ENCODE assay signal across 15 cellular contexts in genomic region chr22:37137903-37138665, GRCh38. TPM values are rescaled to one million over a fixed set of nuclear protein-coding genes. Genes with fewer than 3 reads are reported as not detected.
A peak's percentile ranks its signal among the peaks of the same experiment; 100 is the strongest.
DNase-seq lines count a peak whose midpoint lies in the region; ATAC-seq, FAIRE-seq and TF ChIP-seq lines count a peak whose summit lies in the region.
"Had no signal": no experiment of that assay in that cellular context is flagged by ENCODE, and none has a peak within 500 bp of the region (broad histone marks: within the 10 kb centered on the region; RNA-seq: fewer than 3 reads in every experiment).

No MANE protein-coding gene starts in this region.

- no peak for ATAC-seq in naive thymus-derived CD4-positive, alpha-beta T cell
- no peak for ATAC-seq in HG02970 (IDR thresholded peaks at IDR 0.05; ENCODE audit: low FRiP score, unreplicated experiment)

- intact Hi-C loops in CD4-positive, alpha-beta memory T cell (cut with micrococcal nuclease): no loop called here
- intact Hi-C loops in activated naive CD4-positive, alpha-beta T cell treated with anti-CD3 and anti-CD28 coated beads for 36 hours (cut with micrococcal nuclease): loop anchor here (1.0 kb wide), 3 partner anchors 10 to 24 kb away; no protein-coding TSS in a partner anchor
- intact Hi-C loops in naive thymus-derived CD4-positive, alpha-beta T cell (cut with micrococcal nuclease): no loop called here

- POLR2A ChIA-PET in CD4-positive, alpha-beta memory T cell (lab: Charles Lee; ENCODE audit: partially characterized antibody): interaction anchor here (0.6 to 7.8 kb wide), 4 partner anchors 9 to 25 kb away, joined by 3 to 58 read pairs (median 8); partner anchors contain the start of gene IL2RB
- POLR2A ChIA-PET in naive thymus-derived CD4-positive, alpha-beta T cell (lab: Charles Lee): no interaction called here

- H3K36me3 Mint-ChIP-seq in CD4-positive, alpha-beta memory T cell: peaks cover 44 to 75% of the 10 kb centered on the region in 2 donors
- peaks cover 62% of the 10 kb centered on the region for H3K36me3 Mint-ChIP-seq in activated naive CD4-positive, alpha-beta T cell treated with anti-CD3 and anti-CD28 coated beads for 36 hours (ENCODE audit: low read depth)
- H3K36me3 Mint-ChIP-seq in naive thymus-derived CD4-positive, alpha-beta T cell: peaks cover 13 to 50% (median 23%) of the 10 kb centered on the region in 5 donors

- peaks cover 93% of the 10 kb centered on the region for H3K36me3 ChIP-seq in CD4-positive, alpha-beta memory T cell (ENCODE audit: insufficient read depth, low read length)
- H3K36me3 ChIP-seq in naive thymus-derived CD4-positive, alpha-beta T cell (ENCODE audit: control insufficient read depth in 2 of 3, insufficient read depth in 3 of 3, low read length in 3 of 3): peaks cover 21 to 92% (median 57%) of the 10 kb centered on the region in 3 experiments
- H3K36me3 ChIP-seq: BE2C had no signal

- no peak overlapping the region for H3K4me3 ChIP-seq in CD4-positive, alpha-beta memory T cell (ENCODE audit: low read length in 2 of 2)
- H3K4me3 ChIP-seq in naive thymus-derived CD4-positive, alpha-beta T cell (ENCODE audit: low read length): no peak overlapping the region
- H3K4me3 ChIP-seq: smooth muscle cell, testis had no signal

- DNase-seq in CD4-positive, alpha-beta memory T cell: no peak
- DNase-seq in GM12892 (ENCODE audit: insufficient read length) (no peak), epidermal melanocyte (ENCODE audit: insufficient read length, low spot score) (no peak), activated gamma-delta T cell (lab: John Stamatoyannopoulos, UW) (no peak)
- DNase-seq in activated naive CD4-positive, alpha-beta T cell treated with anti-CD3 and anti-CD28 coated beads for 36 hours: peak; percentile 64
- DNase-seq in naive thymus-derived CD4-positive, alpha-beta T cell: no peak
- DNase-seq: BE2C, caudate nucleus, endodermal cell, NCI-H1092, testis had no signal

- no peaks in the 10 kb centered on the region for H3K9me3 Mint-ChIP-seq in CD4-positive, alpha-beta memory T cell
- H3K9me3 Mint-ChIP-seq in activated naive CD4-positive, alpha-beta T cell treated with anti-CD3 and anti-CD28 coated beads for 36 hours: peaks cover 3% of the 10 kb centered on the region
- H3K9me3 Mint-ChIP-seq in naive thymus-derived CD4-positive, alpha-beta T cell: no peaks in the 10 kb centered on the region
- H3K9me3 Mint-ChIP-seq: endodermal cell had no signal

- H3K9me3 ChIP-seq in CD4-positive, alpha-beta memory T cell (ENCODE audit: control insufficient read depth in 1 of 2, low read length in 2 of 2): no peaks in the 10 kb centered on the region
- H3K9me3 ChIP-seq in naive thymus-derived CD4-positive, alpha-beta T cell (ENCODE audit: control insufficient read depth in 2 of 3, low read length in 3 of 3): no peaks in the 10 kb centered on the region
- H3K9me3 ChIP-seq: BE2C, testis had no signal

- peaks cover 15% of the 10 kb centered on the region for H3K4me1 ChIP-seq in CD4-positive, alpha-beta memory T cell (ENCODE audit: insufficient read depth, low read length)
- no peaks in the 10 kb centered on the region for H3K4me1 ChIP-seq in naive thymus-derived CD4-positive, alpha-beta T cell (ENCODE audit: control insufficient read depth in 2 of 2, insufficient read depth in 2 of 2, low read length in 2 of 2)
- H3K4me1 ChIP-seq: BE2C, testis had no signal

- H3K4me1 Mint-ChIP-seq in CD4-positive, alpha-beta memory T cell: peaks cover 4 to 23% (median 8%) of the 10 kb centered on the region in 4 donors
- H3K4me1 Mint-ChIP-seq in activated naive CD4-positive, alpha-beta T cell treated with anti-CD3 and anti-CD28 coated beads for 36 hours (ENCODE audit: low read depth): peaks cover 48% of the 10 kb centered on the region
- H3K4me1 Mint-ChIP-seq in naive thymus-derived CD4-positive, alpha-beta T cell: peaks cover 0 to 38% (median 6%) of the 10 kb centered on the region in 7 donors
- H3K4me1 Mint-ChIP-seq: endodermal cell had no signal

- H3K27ac ChIP-seq in CD4-positive, alpha-beta memory T cell (ENCODE audit: low read depth, low read length): no peak overlapping the region
- no peak overlapping the region for H3K27ac ChIP-seq in naive thymus-derived CD4-positive, alpha-beta T cell (ENCODE audit: low read depth, low read length)
- H3K27ac ChIP-seq: testis had no signal

- H3K4me3 Mint-ChIP-seq in CD4-positive, alpha-beta memory T cell: no peak overlapping the region
- peak overlapping the region; percentile 57 for H3K4me3 Mint-ChIP-seq in activated naive CD4-positive, alpha-beta T cell treated with anti-CD3 and anti-CD28 coated beads for 36 hours
- no peak overlapping the region for H3K4me3 Mint-ChIP-seq in naive thymus-derived CD4-positive, alpha-beta T cell
- H3K4me3 Mint-ChIP-seq: endodermal cell had no signal

- no peaks in the 10 kb centered on the region for H3K27me3 ChIP-seq in CD4-positive, alpha-beta memory T cell (ENCODE audit: insufficient read depth, low read length)
- no peaks in the 10 kb centered on the region for H3K27me3 ChIP-seq in naive thymus-derived CD4-positive, alpha-beta T cell (ENCODE audit: control insufficient read depth in 2 of 2, insufficient read depth in 2 of 2, low read length in 2 of 2)
- H3K27me3 ChIP-seq: BE2C, testis had no signal

- CTCF ChIA-PET in CD4-positive, alpha-beta memory T cell (lab: Charles Lee; ENCODE audit: partially characterized antibody): interaction anchor here (1.0 to 1.2 kb wide), 3 partner anchors 15 to 58 kb away, joined by 3 to 4 read pairs (median 3); no protein-coding TSS in a partner anchor
- CTCF ChIA-PET in activated naive CD4-positive, alpha-beta T cell treated with anti-CD3 and anti-CD28 coated beads for 36 hours (lab: Charles Lee): interaction anchor here (0.7 kb wide), 2 partner anchors 10 to 64 kb away, joined by 3 to 4 read pairs; no protein-coding TSS in a partner anchor
- CTCF ChIA-PET in naive thymus-derived CD4-positive, alpha-beta T cell (lab: Charles Lee): no interaction called here

- FAIRE-seq in GM12892 (lab: Jason Lieb, UNC): peak; percentile 77

- peak overlapping the region; percentile 29 to 91 (median 78) for H3K27ac Mint-ChIP-seq in CD4-positive, alpha-beta memory T cell
- peak overlapping the region; percentile 95 for H3K27ac Mint-ChIP-seq in activated naive CD4-positive, alpha-beta T cell treated with anti-CD3 and anti-CD28 coated beads for 36 hours
- H3K27ac Mint-ChIP-seq in naive thymus-derived CD4-positive, alpha-beta T cell: peak overlapping the region; percentile 7 to 87 (median 61)
- H3K27ac Mint-ChIP-seq: endodermal cell had no signal

- H3K27me3 Mint-ChIP-seq in CD4-positive, alpha-beta memory T cell: no peaks in the 10 kb centered on the region
- no peaks in the 10 kb centered on the region for H3K27me3 Mint-ChIP-seq in activated naive CD4-positive, alpha-beta T cell treated with anti-CD3 and anti-CD28 coated beads for 36 hours (ENCODE audit: low read depth)
- H3K27me3 Mint-ChIP-seq in naive thymus-derived CD4-positive, alpha-beta T cell: no peaks in the 10 kb centered on the region

- TF ChIP-seq POLR2A in GM12892 (IDR thresholded peaks at IDR 0.05; ENCODE audit: low read depth, low read length): no peak

RNA-seq across cellular contexts. Expression of gene IL2RB, which starts 11.6 kb away (rescaled TPM):
- 10 to 100 TPM; 55.4 to 63.8 TPM for total RNA-seq in CD4-positive, alpha-beta memory T cell
- 100 to 1,000 TPM in 1 of 2 donors, 10 to 100 TPM in 1; 37.6 to 107 TPM for polyA plus RNA-seq in CD4-positive, alpha-beta memory T cell
- 40.0 TPM for polyA plus RNA-seq in GM12892 (2012; ENCODE audit: missing spikeins)
- 100 to 1,000 TPM; 126 to 134 TPM for total RNA-seq in activated naive CD4-positive, alpha-beta T cell treated with anti-CD3 and anti-CD28 coated beads for 36 hours
- total RNA-seq in naive thymus-derived CD4-positive, alpha-beta T cell: 100 to 1,000 TPM in 2 of 5 experiments, 10 to 100 TPM in 3; 14.3 to 209 (median 44.1) TPM
- 10 to 100 TPM; 13.6 to 20.2 TPM for polyA plus RNA-seq in naive thymus-derived CD4-positive, alpha-beta T cell
- total RNA-seq: RPMI7951 had no signal

RNA-seq across cellular contexts. Expression of gene TMPRSS6, which starts 28.6 kb away (rescaled TPM):
- total RNA-seq in CD4-positive, alpha-beta memory T cell: under 1 TPM; 0.61 to 0.90 TPM
- not detected for polyA plus RNA-seq in CD4-positive, alpha-beta memory T cell
- 2.0 TPM for polyA plus RNA-seq in GM12892 (2012; ENCODE audit: missing spikeins)
- total RNA-seq in activated naive CD4-positive, alpha-beta T cell treated with anti-CD3 and anti-CD28 coated beads for 36 hours: 10 to 100 TPM; 10.7 to 10.9 TPM
- total RNA-seq in naive thymus-derived CD4-positive, alpha-beta T cell: 1 to 10 TPM in 2 of 5 experiments, under 1 TPM in 3; 0.22 to 3.2 (median 0.32) TPM
- polyA plus RNA-seq in naive thymus-derived CD4-positive, alpha-beta T cell: not detected
- total RNA-seq: fibroblast of villous mesenchyme, RPMI7951, smooth muscle cell had no signal
- polyA plus RNA-seq: smooth muscle cell had no signal

RNA-seq across cellular contexts. Expression of gene C1QTNF6, which starts 50.0 kb away (rescaled TPM):
- 10 to 100 TPM; 23.1 to 24.8 TPM for total RNA-seq in CD4-positive, alpha-beta memory T cell
- under 1 TPM; 0.49 to 0.89 TPM for polyA plus RNA-seq in CD4-positive, alpha-beta memory T cell
- 4.9 TPM for polyA plus RNA-seq in GM12892 (2012; ENCODE audit: missing spikeins)
- total RNA-seq in activated naive CD4-positive, alpha-beta T cell treated with anti-CD3 and anti-CD28 coated beads for 36 hours: 10 to 100 TPM; 13.4 to 13.6 TPM
- total RNA-seq in naive thymus-derived CD4-positive, alpha-beta T cell: 10 to 100 TPM; 12.4 to 27.6 (median 20.2) TPM
- 1 to 10 TPM; 1.1 to 2.4 TPM for polyA plus RNA-seq in naive thymus-derived CD4-positive, alpha-beta T cell
